ENCODE assay signal across 1 cellular context in the genomic region with DNA sequence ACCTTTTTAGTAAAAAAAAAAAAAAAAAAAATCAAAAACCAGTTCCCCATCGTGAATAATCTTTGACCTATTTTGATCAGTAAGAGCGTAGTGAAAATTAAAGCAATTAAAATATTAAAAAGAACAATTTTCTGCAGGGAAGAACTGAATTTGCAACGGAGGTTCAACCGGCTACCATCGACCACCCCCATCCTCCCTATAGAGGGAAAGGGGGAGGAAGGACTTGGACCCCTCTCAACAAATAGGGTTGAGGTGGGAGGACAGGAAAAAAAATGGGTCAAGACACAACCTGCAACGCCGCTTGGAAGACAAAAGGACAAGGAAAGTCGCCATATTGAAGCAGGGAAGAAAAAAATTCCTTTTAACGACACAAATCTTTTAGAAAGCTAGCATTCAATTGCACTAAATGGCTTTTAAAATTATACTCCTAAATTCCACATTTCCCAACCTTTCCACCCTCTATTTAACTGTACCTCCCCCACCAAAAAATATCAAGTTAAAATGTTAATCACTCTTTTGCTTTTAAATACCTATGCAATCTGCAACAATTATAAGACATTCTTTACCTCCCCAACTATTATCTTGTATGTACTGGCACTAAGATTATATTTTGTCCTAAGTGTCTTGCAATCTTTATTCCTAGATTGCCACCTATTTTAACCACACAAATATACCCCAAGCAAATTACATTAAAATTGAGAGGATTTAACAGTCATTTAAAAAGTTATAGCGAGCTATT.
TF ChIP-seq lines count a peak whose summit lies in the region.

No MANE protein-coding gene starts in this region.

TF ChIP-seq in GM12878, 131 proteins besides CTCF, POLR2A, EP300 and RAD21 (continued from another document and continues in another):
- TF ChIP-seq NKRF (conservative IDR thresholded peaks at IDR 0.05) (no peak), WRNIP1 (IDR thresholded peaks at IDR 0.05; ENCODE audit: borderline replicate concordance, low read depth, low read length) (no peak), CEBPZ (IDR thresholded peaks at IDR 0.05; ENCODE audit: low read depth, low read length) (no peak), SPI1 (IDR thresholded peaks at IDR 0.05; ENCODE audit: borderline replicate concordance, insufficient read depth, low read depth, low read length) (no peak), POLR2AphosphoS2 (IDR thresholded peaks at IDR 0.05; ENCODE audit: low read depth, low read length) (peak; percentile 97; the same call in 1 of the 2 replicates), NFXL1 (IDR thresholded peaks at IDR 0.05; ENCODE audit: borderline replicate concordance) (no peak), PAX8 (IDR thresholded peaks at IDR 0.05) (peak; percentile 85; the same call in 1 of the 2 replicates), ZBED1 (IDR thresholded peaks at IDR 0.05; ENCODE audit: borderline replicate concordance) (peak; percentile 84), E2F4 (IDR thresholded peaks at IDR 0.05; ENCODE audit: low read depth, low read length) (no peak), BCL11A (IDR thresholded peaks at IDR 0.05; ENCODE audit: low read depth, low read length) (no peak), RUNX3 (IDR thresholded peaks at IDR 0.05; ENCODE audit: low read length) (no peak; the same call in 1 of the 2 replicates), FOXK2 (IDR thresholded peaks at IDR 0.05) (no peak), SP1 (IDR thresholded peaks at IDR 0.05; ENCODE audit: low read depth, low read length) (no peak), ATF7 (IDR thresholded peaks at IDR 0.05; ENCODE audit: low read depth) (peak; percentile 7; the same call in 1 of the 2 replicates), BMI1 (IDR thresholded peaks at IDR 0.05; ENCODE audit: borderline replicate concordance) (peak; percentile 85), ZZZ3 (IDR thresholded peaks at IDR 0.05; ENCODE audit: control insufficient read depth, insufficient read length, low read depth) (no peak), RBBP5 (conservative IDR thresholded peaks at IDR 0.05) (no peak), ZNF24 (IDR thresholded peaks at IDR 0.05) (no peak), SMAD1 (IDR thresholded peaks at IDR 0.05; ENCODE audit: low read depth, partially characterized antibody) (no peak), KDM1A (IDR thresholded peaks at IDR 0.05; ENCODE audit: borderline replicate concordance) (no peak), MEF2A (IDR thresholded peaks at IDR 0.05; ENCODE audit: insufficient read depth, low read depth, low read length) (no peak), SMARCA5 (IDR thresholded peaks at IDR 0.05) (no peak), POU2F2 (IDR thresholded peaks at IDR 0.05; ENCODE audit: borderline replicate concordance, low read depth, low read length) (peak; percentile 75; the same call in 2 of the 3 replicates), CHD4 (IDR thresholded peaks at IDR 0.05) (no peak), CHD1 (IDR thresholded peaks at IDR 0.05; ENCODE audit: low read depth, low read length) (peak; percentile 79), PKNOX1 (IDR thresholded peaks at IDR 0.05) (no peak), MTA2 (IDR thresholded peaks at IDR 0.05; ENCODE audit: low read depth) (no peak; the same call in 1 of the 2 replicates), TCF3 (IDR thresholded peaks at IDR 0.05; ENCODE audit: borderline replicate concordance, insufficient read depth, low read depth, low read length) (no peak), HDAC6 (IDR thresholded peaks at IDR 0.05; ENCODE audit: unreplicated experiment) (no peak), YBX1 (IDR thresholded peaks at IDR 0.05) (no peak), KLF5 (IDR thresholded peaks at IDR 0.05; ENCODE audit: partially characterized antibody) (no peak), EZH2 (IDR thresholded peaks at IDR 0.05; ENCODE audit: borderline replicate concordance, control insufficient read depth, low read depth, low read length) (no peak), TARDBP (IDR thresholded peaks at IDR 0.05; ENCODE audit: borderline replicate concordance) (no peak; the same call in 1 of the 2 replicates), MXI1 (IDR thresholded peaks at IDR 0.05; ENCODE audit: low read depth, low read length) (no peak; the same call in 1 of the 2 replicates), EED (IDR thresholded peaks at IDR 0.05; ENCODE audit: low read depth) (no peak), PRDM15 (CRISPR knock-in tag; IDR thresholded peaks at IDR 0.05) (no peak), YY1 (IDR thresholded peaks at IDR 0.05; ENCODE audit: low read depth, low read length) (peak; percentile 81)
- TF ChIP-seq, protein P1, sequence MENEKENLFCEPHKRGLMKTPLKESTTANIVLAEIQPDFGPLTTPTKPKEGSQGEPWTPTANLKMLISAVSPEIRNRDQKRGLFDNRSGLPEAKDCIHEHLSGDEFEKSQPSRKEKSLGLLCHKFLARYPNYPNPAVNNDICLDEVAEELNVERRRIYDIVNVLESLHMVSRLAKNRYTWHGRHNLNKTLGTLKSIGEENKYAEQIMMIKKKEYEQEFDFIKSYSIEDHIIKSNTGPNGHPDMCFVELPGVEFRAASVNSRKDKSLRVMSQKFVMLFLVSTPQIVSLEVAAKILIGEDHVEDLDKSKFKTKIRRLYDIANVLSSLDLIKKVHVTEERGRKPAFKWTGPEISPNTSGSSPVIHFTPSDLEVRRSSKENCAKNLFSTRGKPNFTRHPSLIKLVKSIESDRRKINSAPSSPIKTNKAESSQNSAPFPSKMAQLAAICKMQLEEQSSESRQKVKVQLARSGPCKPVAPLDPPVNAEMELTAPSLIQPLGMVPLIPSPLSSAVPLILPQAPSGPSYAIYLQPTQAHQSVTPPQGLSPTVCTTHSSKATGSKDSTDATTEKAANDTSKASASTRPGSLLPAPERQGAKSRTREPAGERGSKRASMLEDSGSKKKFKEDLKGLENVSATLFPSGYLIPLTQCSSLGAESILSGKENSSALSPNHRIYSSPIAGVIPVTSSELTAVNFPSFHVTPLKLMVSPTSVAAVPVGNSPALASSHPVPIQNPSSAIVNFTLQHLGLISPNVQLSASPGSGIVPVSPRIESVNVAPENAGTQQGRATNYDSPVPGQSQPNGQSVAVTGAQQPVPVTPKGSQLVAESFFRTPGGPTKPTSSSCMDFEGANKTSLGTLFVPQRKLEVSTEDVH (IDR thresholded peaks at IDR 0.05; ENCODE audit: low read depth, partially characterized antibody) = no peak
- TF ChIP-seq, protein P2, sequence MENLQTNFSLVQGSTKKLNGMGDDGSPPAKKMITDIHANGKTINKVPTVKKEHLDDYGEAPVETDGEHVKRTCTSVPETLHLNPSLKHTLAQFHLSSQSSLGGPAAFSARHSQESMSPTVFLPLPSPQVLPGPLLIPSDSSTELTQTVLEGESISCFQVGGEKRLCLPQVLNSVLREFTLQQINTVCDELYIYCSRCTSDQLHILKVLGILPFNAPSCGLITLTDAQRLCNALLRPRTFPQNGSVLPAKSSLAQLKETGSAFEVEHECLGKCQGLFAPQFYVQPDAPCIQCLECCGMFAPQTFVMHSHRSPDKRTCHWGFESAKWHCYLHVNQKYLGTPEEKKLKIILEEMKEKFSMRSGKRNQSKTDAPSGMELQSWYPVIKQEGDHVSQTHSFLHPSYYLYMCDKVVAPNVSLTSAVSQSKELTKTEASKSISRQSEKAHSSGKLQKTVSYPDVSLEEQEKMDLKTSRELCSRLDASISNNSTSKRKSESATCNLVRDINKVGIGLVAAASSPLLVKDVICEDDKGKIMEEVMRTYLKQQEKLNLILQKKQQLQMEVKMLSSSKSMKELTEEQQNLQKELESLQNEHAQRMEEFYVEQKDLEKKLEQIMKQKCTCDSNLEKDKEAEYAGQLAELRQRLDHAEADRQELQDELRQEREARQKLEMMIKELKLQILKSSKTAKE (IDR thresholded peaks at IDR 0.05; ENCODE audit: low read depth, poor library complexity, severe bottlenecking) = peak; percentile 21
- TF ChIP-seq, protein P3, sequence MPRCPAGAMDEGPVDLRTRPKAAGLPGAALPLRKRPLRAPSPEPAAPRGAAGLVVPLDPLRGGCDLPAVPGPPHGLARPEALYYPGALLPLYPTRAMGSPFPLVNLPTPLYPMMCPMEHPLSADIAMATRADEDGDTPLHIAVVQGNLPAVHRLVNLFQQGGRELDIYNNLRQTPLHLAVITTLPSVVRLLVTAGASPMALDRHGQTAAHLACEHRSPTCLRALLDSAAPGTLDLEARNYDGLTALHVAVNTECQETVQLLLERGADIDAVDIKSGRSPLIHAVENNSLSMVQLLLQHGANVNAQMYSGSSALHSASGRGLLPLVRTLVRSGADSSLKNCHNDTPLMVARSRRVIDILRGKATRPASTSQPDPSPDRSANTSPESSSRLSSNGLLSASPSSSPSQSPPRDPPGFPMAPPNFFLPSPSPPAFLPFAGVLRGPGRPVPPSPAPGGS (IDR thresholded peaks at IDR 0.05; ENCODE audit: borderline replicate concordance, insufficient read depth, low read depth, low read length, poor library complexity, severe bottlenecking) = peak; percentile 45
